9 cellular contexts compared by ENCODE assay signal in the genomic region with DNA sequence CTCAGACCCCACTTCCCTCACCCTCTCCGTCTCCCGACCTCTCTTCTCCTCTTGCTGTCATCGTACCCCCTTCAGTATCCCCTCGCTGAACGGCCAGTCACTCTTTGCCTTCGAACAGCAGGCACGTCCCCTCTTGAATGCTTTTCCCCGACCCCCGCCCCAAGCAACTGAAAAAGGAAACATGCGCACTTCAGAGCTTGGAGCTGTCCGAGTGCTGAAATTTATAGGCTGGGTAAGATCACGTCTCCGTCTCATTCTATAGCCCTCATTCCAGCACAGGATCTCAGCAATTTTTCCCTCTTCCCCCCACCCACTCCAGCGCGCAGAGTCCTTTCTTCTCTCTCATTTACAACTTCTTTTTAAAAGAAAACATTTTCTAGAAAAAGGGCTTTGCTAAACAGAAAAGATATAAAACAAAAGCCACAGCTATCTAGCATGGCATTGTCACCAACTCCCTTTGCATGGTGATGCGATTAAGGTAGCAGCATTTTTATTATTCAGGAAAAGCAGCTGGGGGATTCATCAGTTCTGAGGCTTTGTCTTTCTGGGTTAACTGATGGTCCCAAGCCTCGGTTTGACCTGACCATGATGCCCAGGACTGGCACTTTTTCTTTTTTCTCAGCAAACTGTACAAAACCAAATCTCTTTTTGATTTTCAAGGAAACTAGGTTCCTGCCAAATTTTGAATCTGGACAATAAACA. TPM values are rescaled to one million over a fixed set of nuclear protein-coding genes. Genes with fewer than 3 reads are reported as not detected.
DNase-seq lines count a peak whose midpoint lies in the region; ATAC-seq and FAIRE-seq lines count a peak whose summit lies in the region.
"Had no signal": no experiment of that assay in that cellular context is flagged by ENCODE, and none has a peak within 500 bp of the region (broad histone marks: within the 10 kb centered on the region; RNA-seq: fewer than 3 reads in every experiment).

A gene (plus strand): TSS at position 249 of the 702 bp plus-strand sequence. CDS start 522 bp downstream, outside the sequence.

- ATAC-seq in GM21515 (IDR thresholded peaks at IDR 0.05; ENCODE audit: unreplicated experiment) (no peak), HG03159 (IDR thresholded peaks at IDR 0.05; ENCODE audit: unreplicated experiment) (no peak), GM18511 (IDR thresholded peaks at IDR 0.05; ENCODE audit: unreplicated experiment) (no peak)

- DNase-seq in Ammon's horn (ENCODE audit: low spot score) = peak; percentile 1
- peak; percentile 9 for DNase-seq in HT-29 (ENCODE audit: low spot score)
- DNase-seq in astrocyte of the hippocampus (ENCODE audit: low read depth, low spot score) = peak; percentile 62
- peak; percentile 18 for DNase-seq in medulla oblongata (ENCODE audit: extremely low spot score)
- no peak for DNase-seq in RCC 7860 (ENCODE audit: low spot score)

- no peak for FAIRE-seq in RCC 7860 (lab: Jason Lieb, UNC)
- FAIRE-seq: endometrium had no signal

RNA-seq across cellular contexts. Expression of the gene that starts here (rescaled TPM):
- total RNA-seq in HT-29 (2014; rRNA removed; shearing (Covaris generic)) = not detected in 2 replicates

Comparison
In these comparisons a context has a peak if more than half of its experiments do, and no peak if none do; other contexts are left out.
1. Peak in DNase-seq in HT-29; RNA of the gene not detected or under 1 TPM.